ENCODE assay signal across 1 cellular context in genomic region chr12:57135939-57136338, GRCh38.
TF ChIP-seq lines count a peak whose summit lies in the region.

No MANE protein-coding gene starts in this region.

TF ChIP-seq in IMR-90, 13 proteins besides CTCF, POLR2A, EP300 and RAD21:
- no peak for TF ChIP-seq FOS (IDR thresholded peaks at IDR 0.05; ENCODE audit: low read depth, low read length)
- no peak for TF ChIP-seq CHD1 (IDR thresholded peaks at IDR 0.05; ENCODE audit: low read depth, low read length)
- no peak for TF ChIP-seq BHLHE40 (IDR thresholded peaks at IDR 0.05; ENCODE audit: low read depth, low read length)
- peak; percentile 48; the same call in 1 of the 2 replicates for TF ChIP-seq MAZ (IDR thresholded peaks at IDR 0.05; ENCODE audit: borderline replicate concordance, low read depth, low read length)
- TF ChIP-seq USF2 (IDR thresholded peaks at IDR 0.05; ENCODE audit: low read depth, low read length) = no peak
